Comparison of ENCODE assay signal across 8 cellular contexts in genomic region chr15:55221090-55222011, GRCh38. TPM values are rescaled to one million over a fixed set of nuclear protein-coding genes. Genes with fewer than 3 reads are reported as not detected.
DNase-seq lines count a peak whose midpoint lies in the region; ATAC-seq and TF ChIP-seq lines count a peak whose summit lies in the region.

No MANE protein-coding gene starts in this region.

- TF ChIP-seq CTCF in fibroblast of villous mesenchyme (IDR thresholded peaks at IDR 0.05; ENCODE audit: insufficient read depth, low read depth, low read length) (no peak), smooth muscle cell (IDR thresholded peaks at IDR 0.05; ENCODE audit: borderline replicate concordance, insufficient read depth, poor library complexity, severe bottlenecking) (no peak)

- peak overlapping the region; percentile 78 for H3K9ac ChIP-seq in smooth muscle cell (ENCODE audit: low read depth)

- H3K27me3 Mint-ChIP-seq in activated CD4-positive, alpha-beta memory T cell treated with anti-CD3 and anti-CD28 coated beads for 36 hours, result no peaks in the 10 kb centered on the region

- no peaks in the 10 kb centered on the region for H3K79me2 ChIP-seq in smooth muscle cell (ENCODE audit: low read depth)

- H3K4me3 Mint-ChIP-seq in activated CD4-positive, alpha-beta memory T cell treated with anti-CD3 and anti-CD28 coated beads for 36 hours, result peak overlapping the region; percentile 47

- intact Hi-C loops in activated CD4-positive, alpha-beta memory T cell treated with anti-CD3 and anti-CD28 coated beads for 36 hours (cut with micrococcal nuclease), result loop anchor here (1.0 kb wide), 3 partner anchors 16 to 59 kb away; no protein-coding TSS in a partner anchor

- peaks cover 4% of the 10 kb centered on the region for H3F3A ChIP-seq in smooth muscle cell (ENCODE audit: low read depth)

- no peaks in the 10 kb centered on the region for H3K36me3 ChIP-seq in smooth muscle cell (ENCODE audit: low read depth)

- ATAC-seq in GM18909 (IDR thresholded peaks at IDR 0.05; ENCODE audit: poor library complexity, unreplicated experiment) (peak; percentile 55), GM21528 (IDR thresholded peaks at IDR 0.05; ENCODE audit: low FRiP score, unreplicated experiment) (no peak)

- WGBS in smooth muscle cell (ENCODE audit: low lambda C conversion rate), result 29% methylated on average over 6 of the region's 6 CpGs

- H3K4me1 Mint-ChIP-seq in activated CD4-positive, alpha-beta memory T cell treated with anti-CD3 and anti-CD28 coated beads for 36 hours (ENCODE audit: low read depth), result peaks cover 76% of the 10 kb centered on the region

- H3K9me3 ChIP-seq in smooth muscle cell (replicated peaks; ENCODE audit: low read depth), result no peaks in the 10 kb centered on the region

- peak overlapping the region; percentile 72 for H3K4me2 ChIP-seq in smooth muscle cell

- POLR2A ChIA-PET in activated CD4-positive, alpha-beta memory T cell treated with anti-CD3 and anti-CD28 coated beads for 36 hours (lab: Charles Lee), result interaction anchor here (0.6 to 3.5 kb wide), 11 partner anchors 16 to 67 kb away, joined by 3 to 18 read pairs (median 4); no protein-coding TSS in a partner anchor

- H3K27me3 ChIP-seq in smooth muscle cell (ENCODE audit: low read depth), result no peaks in the 10 kb centered on the region

- no peaks in the 10 kb centered on the region for H3K9me3 Mint-ChIP-seq in activated CD4-positive, alpha-beta memory T cell treated with anti-CD3 and anti-CD28 coated beads for 36 hours

- DNase-seq in AG20443 (ENCODE audit: low spot score), result peak; percentile 82
- DNase-seq in HT1080 (ENCODE audit: low read depth), result peak; percentile 96
- DNase-seq in activated CD4-positive, alpha-beta memory T cell treated with anti-CD3 and anti-CD28 coated beads for 36 hours, result peak; percentile 72
- peak; percentile 97 for DNase-seq in fibroblast of villous mesenchyme (ENCODE audit: low read depth)
- no peak for DNase-seq in smooth muscle cell (lab: John Stamatoyannopoulos, UW; ENCODE audit: unreplicated experiment)
- no peak for DNase-seq in amygdala (lab: John Stamatoyannopoulos, UW)

- no peaks in the 10 kb centered on the region for H4K20me1 ChIP-seq in smooth muscle cell (ENCODE audit: low read depth)

- H3K36me3 Mint-ChIP-seq in activated CD4-positive, alpha-beta memory T cell treated with anti-CD3 and anti-CD28 coated beads for 36 hours, result peaks cover 47% of the 10 kb centered on the region

- H3K4me1 ChIP-seq in smooth muscle cell (ENCODE audit: low read depth), result peaks cover 3% of the 10 kb centered on the region

- H3K27ac ChIP-seq in smooth muscle cell (ENCODE audit: low read depth), result peak overlapping the region; percentile 94

- H3K4me3 ChIP-seq in fibroblast of villous mesenchyme (ENCODE audit: low read depth, low read length) (peak overlapping the region; percentile 12), smooth muscle cell (no peak overlapping the region)

- CTCF ChIA-PET in activated CD4-positive, alpha-beta memory T cell treated with anti-CD3 and anti-CD28 coated beads for 36 hours (lab: Charles Lee), result interaction anchor here (1.1 to 1.9 kb wide), 4 partner anchors 16 to 218 kb away, joined by 4 to 5 read pairs (median 4); partner anchors contain the start of gene RSL24D1

- H3K27ac Mint-ChIP-seq in activated CD4-positive, alpha-beta memory T cell treated with anti-CD3 and anti-CD28 coated beads for 36 hours, result peak overlapping the region; percentile 91

- H2AFZ ChIP-seq in smooth muscle cell (ENCODE audit: low read depth), result no peak overlapping the region

RNA-seq across cellular contexts. Expression of gene RSL24D1, which starts 24.6 kb away (rescaled TPM):
- total RNA-seq in HT1080 (2014; rRNA removed; shearing (Covaris generic)), result 148 and 163 TPM in 2 replicates
- polyA plus RNA-seq in HT1080 (2015; cell fraction: cytosol; rRNA removed), result 199 and 232 TPM in 2 replicates
- 95.1 and 114 TPM in 2 replicates for polyA plus RNA-seq in HT1080 (2015; cell fraction: nucleus; rRNA removed)
- total RNA-seq in activated CD4-positive, alpha-beta memory T cell treated with anti-CD3 and anti-CD28 coated beads for 36 hours, result 100 to 1,000 TPM; 157 to 163 TPM
- 82.1 and 84.2 TPM in 2 replicates for total RNA-seq in fibroblast of villous mesenchyme
- total RNA-seq in smooth muscle cell, result 76.9 and 99.7 TPM in 2 replicates
- polyA plus RNA-seq in smooth muscle cell, result 45.5 and 50.2 TPM in 2 replicates

Comparison
In these comparisons a context has a peak if more than half of its experiments do, and no peak if none do; other contexts are left out.
1. DNase-seq: peak in AG20443 (single experiment), HT1080 (single experiment), activated CD4-positive, alpha-beta memory T cell treated with anti-CD3 and anti-CD28 coated beads for 36 hours (single experiment) and fibroblast of villous mesenchyme (single experiment); none in smooth muscle cell (single experiment) and amygdala (0 of 56).